Comparison of ENCODE assay signal across 31 cellular contexts in genomic region chr17:81955756-81956544, GRCh38. TPM values are rescaled to one million over a fixed set of nuclear protein-coding genes. Genes with fewer than 3 reads are reported as not detected.
"Had no signal": no experiment of that assay in that cellular context is flagged by ENCODE, and none has a peak within 500 bp of the region (broad histone marks: within the 10 kb centered on the region; RNA-seq: fewer than 3 reads in every experiment).

No MANE protein-coding gene starts in this region.

- H3K36me3 Mint-ChIP-seq: activated CD4-positive, alpha-beta memory T cell treated with anti-CD3 and anti-CD28 coated beads for 36 hours; activated naive CD8-positive, alpha-beta T cell treated with anti-CD3 and anti-CD28 coated beads for 36 hours; brain; T-cell had no signal

- H3K4me2 ChIP-seq: hepatocyte had no signal

- H3K4me3 ChIP-seq: adrenal gland, cardiac muscle cell, coronary artery, dorsolateral prefrontal cortex, gastrocnemius medialis, hepatocyte, left ventricle myocardium inferior, spleen, upper lobe of right lung had no signal

- H3K27ac Mint-ChIP-seq: activated CD4-positive, alpha-beta memory T cell treated with anti-CD3 and anti-CD28 coated beads for 36 hours; activated naive CD4-positive, alpha-beta T cell treated with anti-CD3 and anti-CD28 coated beads for 36 hours; activated naive CD8-positive, alpha-beta T cell treated with anti-CD3 and anti-CD28 coated beads for 36 hours; activated T-helper 1 cell treated with anti-CD3 and anti-CD28 coated beads, Interleukin-12 subunit alpha, Interleukin-12 subunit beta, Interleukin-2, Interleukin-4 antibody, amounts not matched to agents 30 ng/mL and 10 ng/mL and 1 ng/mL, durations not matched to agents 14 hours and 24 hours and 36 hours; nephron; stimulated activated naive CD8-positive, alpha-beta T cell treated with anti-CD3 and anti-CD28 coated beads, Interleukin-15, Interleukin-2, amounts not matched to agents 100 ng/mL and 50 ng/mL, for 24 hours; T-cell had no signal

- H3K9me3 ChIP-seq: adrenal gland, gastrocnemius medialis, left ventricle myocardium inferior, spleen, upper lobe of right lung had no signal

- ATAC-seq: gastrocnemius medialis, right cardiac atrium, T-cell, upper lobe of right lung had no signal

- H2AFZ ChIP-seq: hepatocyte had no signal

- H3K36me3 ChIP-seq: adrenal gland, cardiac muscle cell, gastrocnemius medialis, left ventricle myocardium inferior, spleen, upper lobe of right lung had no signal

- H3K79me2 ChIP-seq: hepatocyte had no signal

- DNase-seq: activated CD4-positive, alpha-beta memory T cell treated with anti-CD3 and anti-CD28 coated beads for 36 hours; activated CD4-positive, alpha-beta T cell treated with anti-CD3 and anti-CD28 coated beads for 4 hours; activated CD8-positive, alpha-beta memory T cell treated with anti-CD3 and anti-CD28 coated beads, Interleukin-2, amount 50 U/mL, for 4 hours; activated effector memory CD4-positive, alpha-beta T cell treated with anti-CD3 and anti-CD28 coated beads, Interleukin-2, amount 50 U/mL, for 16 hours; activated naive CD4-positive, alpha-beta T cell treated with anti-CD3 and anti-CD28 coated beads for 36 hours; activated naive CD8-positive, alpha-beta T cell treated with anti-CD3 and anti-CD28 coated beads for 36 hours; activated T-cell treated with anti-CD3 and anti-CD28 coated beads, Interleukin-2, amount 50 U/mL, for 1 hour; adrenal gland; dorsolateral prefrontal cortex; effector memory CD4-positive, alpha-beta T cell; erythroblast; gastrocnemius medialis; left ventricle myocardium inferior; occipital lobe; spleen; substantia nigra; T-cell had no signal

- H3K4me1 Mint-ChIP-seq: nephron had no signal

- H3K4me3 Mint-ChIP-seq: activated CD4-positive, alpha-beta memory T cell treated with anti-CD3 and anti-CD28 coated beads for 36 hours; activated naive CD4-positive, alpha-beta T cell treated with anti-CD3 and anti-CD28 coated beads for 36 hours; activated naive CD8-positive, alpha-beta T cell treated with anti-CD3 and anti-CD28 coated beads for 36 hours; activated T-helper 1 cell treated with anti-CD3 and anti-CD28 coated beads, Interleukin-12 subunit alpha, Interleukin-12 subunit beta, Interleukin-2, Interleukin-4 antibody, amounts not matched to agents 30 ng/mL and 10 ng/mL and 1 ng/mL, durations not matched to agents 14 hours and 24 hours and 36 hours; brain; nephron; stimulated activated naive CD8-positive, alpha-beta T cell treated with anti-CD3 and anti-CD28 coated beads, Interleukin-15, Interleukin-2, amounts not matched to agents 100 ng/mL and 50 ng/mL, for 24 hours; T-cell had no signal

- H3K9me3 Mint-ChIP-seq: activated CD4-positive, alpha-beta memory T cell treated with anti-CD3 and anti-CD28 coated beads for 36 hours; activated naive CD4-positive, alpha-beta T cell treated with anti-CD3 and anti-CD28 coated beads for 36 hours; activated naive CD8-positive, alpha-beta T cell treated with anti-CD3 and anti-CD28 coated beads for 36 hours; activated T-helper 1 cell treated with anti-CD3 and anti-CD28 coated beads, Interleukin-12 subunit alpha, Interleukin-12 subunit beta, Interleukin-2, Interleukin-4 antibody, amounts not matched to agents 30 ng/mL and 10 ng/mL and 1 ng/mL, durations not matched to agents 14 hours and 24 hours and 36 hours; nephron; stimulated activated naive CD8-positive, alpha-beta T cell treated with anti-CD3 and anti-CD28 coated beads, Interleukin-15, Interleukin-2, amounts not matched to agents 100 ng/mL and 50 ng/mL, for 24 hours; T-cell had no signal

- H3K27ac ChIP-seq: adrenal gland, cardiac muscle cell, coronary artery, dorsolateral prefrontal cortex, gastrocnemius medialis, hepatocyte, left ventricle myocardium inferior, spleen, upper lobe of right lung had no signal

RNA-seq across cellular contexts. Expression of gene NOTUM, which starts 5.0 kb away (rescaled TPM):
- total RNA-seq: left ventricle myocardium inferior, right cardiac atrium had no signal

RNA-seq across cellular contexts. Expression of gene MYADML2, which starts 8.9 kb away (rescaled TPM):
- total RNA-seq: activated CD4-positive, alpha-beta memory T cell treated with anti-CD3 and anti-CD28 coated beads for 36 hours; activated CD8-positive, alpha-beta memory T cell treated with anti-CD3 and anti-CD28 coated beads for 36 hours; activated naive CD4-positive, alpha-beta T cell treated with anti-CD3 and anti-CD28 coated beads for 36 hours; activated naive CD8-positive, alpha-beta T cell treated with anti-CD3 and anti-CD28 coated beads for 36 hours; adrenal gland; aorta; hepatocyte; lung microvascular endothelial cell; mucosa of gallbladder; spleen; T-cell; T-helper 2 cell treated with Interferon-gamma antibody and Interleukin-4, amounts not matched to agents 100 ng/mL and 5 ng/mL, for 36 hours; upper lobe of right lung had no signal
- polyA plus RNA-seq: adrenal gland, aorta, spleen had no signal
